8 cellular contexts compared by ENCODE assay signal in the genomic region with DNA sequence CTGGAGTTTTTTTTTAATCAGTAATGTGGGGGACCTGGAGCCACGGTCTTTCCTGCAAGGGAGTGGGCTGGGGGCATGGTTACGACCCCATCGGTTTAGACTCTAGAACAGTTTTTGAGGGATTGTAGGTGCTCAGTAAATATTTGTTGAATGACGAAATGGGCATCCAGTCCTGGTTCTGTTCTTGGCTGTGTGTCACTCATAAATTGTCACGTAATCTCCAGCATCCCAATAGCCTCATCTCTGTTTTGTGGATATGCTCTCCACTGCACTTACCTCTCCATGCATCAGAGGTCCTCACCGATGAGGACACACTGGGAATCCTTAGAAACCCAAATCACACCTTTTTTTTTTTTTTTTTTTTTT. TPM values are rescaled to one million over a fixed set of nuclear protein-coding genes. Genes with fewer than 3 reads are reported as not detected.
A peak's percentile ranks its signal among the peaks of the same experiment; 100 is the strongest.
DNase-seq lines count a peak whose midpoint lies in the region; ATAC-seq and TF ChIP-seq lines count a peak whose summit lies in the region.

No MANE protein-coding gene starts in this region.

- H3K27ac Mint-ChIP-seq in stimulated activated naive CD8-positive, alpha-beta T cell treated with anti-CD3 and anti-CD28 coated beads, Interleukin-15, Interleukin-2, amounts not matched to agents 100 ng/mL and 50 ng/mL, for 24 hours: peak overlapping the region; percentile 65
- peak overlapping the region in 6 of 9 donors; percentile 52 to 91 (median 87) for H3K27ac Mint-ChIP-seq in naive thymus-derived CD4-positive, alpha-beta T cell

- TF ChIP-seq POLR2A in breast epithelium (IDR thresholded peaks at IDR 0.05): no peak

- H3K9me3 Mint-ChIP-seq in stimulated activated naive CD8-positive, alpha-beta T cell treated with anti-CD3 and anti-CD28 coated beads, Interleukin-15, Interleukin-2, amounts not matched to agents 100 ng/mL and 50 ng/mL, for 24 hours: no peaks in the 10 kb centered on the region
- no peaks in the 10 kb centered on the region for H3K9me3 Mint-ChIP-seq in naive thymus-derived CD4-positive, alpha-beta T cell

- peaks cover 4% of the 10 kb centered on the region for H3K27me3 Mint-ChIP-seq in stimulated activated naive CD8-positive, alpha-beta T cell treated with anti-CD3 and anti-CD28 coated beads, Interleukin-15, Interleukin-2, amounts not matched to agents 100 ng/mL and 50 ng/mL, for 24 hours
- peaks cover 0 to 10% (median 0%) of the 10 kb centered on the region in 5 donors for H3K27me3 Mint-ChIP-seq in naive thymus-derived CD4-positive, alpha-beta T cell

- H3K36me3 Mint-ChIP-seq in stimulated activated naive CD8-positive, alpha-beta T cell treated with anti-CD3 and anti-CD28 coated beads, Interleukin-15, Interleukin-2, amounts not matched to agents 100 ng/mL and 50 ng/mL, for 24 hours (ENCODE audit: low read depth): no peaks in the 10 kb centered on the region
- peaks cover 0 to 11% (median 0%) of the 10 kb centered on the region in 5 donors for H3K36me3 Mint-ChIP-seq in naive thymus-derived CD4-positive, alpha-beta T cell

- no peak for ATAC-seq in stimulated activated naive CD8-positive, alpha-beta T cell treated with anti-CD3 and anti-CD28 coated beads, Interleukin-15, Interleukin-2, amounts not matched to agents 100 U/mL and 50 U/mL, for 24 hours
- no peak for ATAC-seq in naive thymus-derived CD4-positive, alpha-beta T cell

- H3K27me3 ChIP-seq in breast epithelium: no peaks in the 10 kb centered on the region
- no peaks in the 10 kb centered on the region for H3K27me3 ChIP-seq in naive thymus-derived CD4-positive, alpha-beta T cell (ENCODE audit: control insufficient read depth in 2 of 2, insufficient read depth in 2 of 2, low read length in 2 of 2)

- POLR2A ChIA-PET in naive thymus-derived CD4-positive, alpha-beta T cell (lab: Charles Lee): interaction anchor here (0.6 kb wide), 1 partner anchor 13 kb away, joined by 3 read pairs; no protein-coding TSS in a partner anchor

- intact Hi-C loops in breast epithelium (cut with DNase I; ENCODE audit: low total_unique reads): no loop called here
- intact Hi-C loops in naive thymus-derived CD4-positive, alpha-beta T cell (cut with micrococcal nuclease): loop anchor here in 1 of 2 donors (2.0 kb wide), 1 partner anchor 72 kb away; no protein-coding TSS in a partner anchor

- H3K9me3 ChIP-seq in breast epithelium: no peaks in the 10 kb centered on the region
- H3K9me3 ChIP-seq in naive thymus-derived CD4-positive, alpha-beta T cell (ENCODE audit: control insufficient read depth in 2 of 3, low read length in 3 of 3): no peaks in the 10 kb centered on the region

- H3K36me3 ChIP-seq in breast epithelium: no peaks in the 10 kb centered on the region
- peaks cover 0 to 4% (median 0%) of the 10 kb centered on the region in 3 experiments for H3K36me3 ChIP-seq in naive thymus-derived CD4-positive, alpha-beta T cell (ENCODE audit: control insufficient read depth in 2 of 3, insufficient read depth in 3 of 3, low read length in 3 of 3)

- peak overlapping the region; percentile 88 for H3K4me3 Mint-ChIP-seq in stimulated activated naive CD8-positive, alpha-beta T cell treated with anti-CD3 and anti-CD28 coated beads, Interleukin-15, Interleukin-2, amounts not matched to agents 100 ng/mL and 50 ng/mL, for 24 hours
- peak overlapping the region; percentile 86 to 95 (median 91) for H3K4me3 Mint-ChIP-seq in naive thymus-derived CD4-positive, alpha-beta T cell

- CTCF ChIA-PET in naive thymus-derived CD4-positive, alpha-beta T cell (lab: Charles Lee): interaction anchor here (0.5 to 0.6 kb wide), 2 partner anchors 46 to 51 kb away, joined by 3 read pairs; no protein-coding TSS in a partner anchor

- peaks cover 0 to 3% of the 10 kb centered on the region in 2 donors for H3K4me1 ChIP-seq in breast epithelium
- peaks cover 12 to 20% of the 10 kb centered on the region in 2 donors for H3K4me1 ChIP-seq in naive thymus-derived CD4-positive, alpha-beta T cell (ENCODE audit: control insufficient read depth in 2 of 2, insufficient read depth in 2 of 2, low read length in 2 of 2)

- TF ChIP-seq CTCF in breast epithelium (IDR thresholded peaks at IDR 0.05): no peak

- peak overlapping the region; percentile 64 to 80 for H3K27ac ChIP-seq in breast epithelium
- peak overlapping the region; percentile 71 for H3K27ac ChIP-seq in naive thymus-derived CD4-positive, alpha-beta T cell (ENCODE audit: low read depth, low read length)

- H3K4me1 Mint-ChIP-seq in stimulated activated naive CD8-positive, alpha-beta T cell treated with anti-CD3 and anti-CD28 coated beads, Interleukin-15, Interleukin-2, amounts not matched to agents 100 ng/mL and 50 ng/mL, for 24 hours (ENCODE audit: low read depth): peaks cover 21% of the 10 kb centered on the region
- peaks cover 6 to 27% (median 22%) of the 10 kb centered on the region in 7 donors for H3K4me1 Mint-ChIP-seq in naive thymus-derived CD4-positive, alpha-beta T cell

- no peak for DNase-seq in stimulated activated naive CD8-positive, alpha-beta T cell treated with anti-CD3 and anti-CD28 coated beads, Interleukin-15, Interleukin-2, amounts not matched to agents 100 U/mL and 50 U/mL, for 24 hours
- no peak for DNase-seq in breast epithelium (ENCODE audit: low spot score in 2 of 2)
- no peak for DNase-seq in naive thymus-derived CD4-positive, alpha-beta T cell
- no peak for DNase-seq in COLO668 (lab: John Stamatoyannopoulos, UW; ENCODE audit: unreplicated experiment)
- DNase-seq in GM19240 (ENCODE audit: insufficient read length, low spot score): no peak
- DNase-seq in medulla oblongata (ENCODE audit: extremely low spot score): no peak
- no peak for DNase-seq in AML-193 (lab: John Stamatoyannopoulos, UW)

- peak overlapping the region; percentile 82 to 90 (median 90) for H3K4me3 ChIP-seq in breast epithelium
- peak overlapping the region; percentile 78 for H3K4me3 ChIP-seq in naive thymus-derived CD4-positive, alpha-beta T cell (ENCODE audit: low read length)

RNA-seq across cellular contexts. Expression of a gene that starts 0.5 kb away (rescaled TPM):
- total RNA-seq in breast epithelium: 10 to 100 TPM; 12.7 to 15.4 (median 13.1) TPM
- 10 to 100 TPM; 10.2 to 16.8 (median 16.7) TPM for total RNA-seq in naive thymus-derived CD4-positive, alpha-beta T cell
- 1 to 10 TPM; 3.4 to 5.6 TPM for polyA plus RNA-seq in naive thymus-derived CD4-positive, alpha-beta T cell

RNA-seq across cellular contexts. Expression of a gene that starts 49.0 kb away (rescaled TPM):
- total RNA-seq in breast epithelium: 10 to 100 TPM; 15.4 to 56.2 (median 45.2) TPM
- 10 to 100 TPM; 24.3 to 76.6 (median 38.0) TPM for total RNA-seq in naive thymus-derived CD4-positive, alpha-beta T cell
- 10 to 100 TPM; 64.7 to 90.1 TPM for polyA plus RNA-seq in naive thymus-derived CD4-positive, alpha-beta T cell

RNA-seq across cellular contexts. Expression of a gene that starts 55.4 kb away (rescaled TPM):
- total RNA-seq in breast epithelium: 100 to 1,000 TPM; 106 to 140 (median 117) TPM
- total RNA-seq in naive thymus-derived CD4-positive, alpha-beta T cell: 100 to 1,000 TPM; 216 to 249 (median 236) TPM
- 100 to 1,000 TPM in 1 of 2 donors, 10 to 100 TPM in 1; 81.2 to 114 TPM for polyA plus RNA-seq in naive thymus-derived CD4-positive, alpha-beta T cell
